In the genomic region with DNA sequence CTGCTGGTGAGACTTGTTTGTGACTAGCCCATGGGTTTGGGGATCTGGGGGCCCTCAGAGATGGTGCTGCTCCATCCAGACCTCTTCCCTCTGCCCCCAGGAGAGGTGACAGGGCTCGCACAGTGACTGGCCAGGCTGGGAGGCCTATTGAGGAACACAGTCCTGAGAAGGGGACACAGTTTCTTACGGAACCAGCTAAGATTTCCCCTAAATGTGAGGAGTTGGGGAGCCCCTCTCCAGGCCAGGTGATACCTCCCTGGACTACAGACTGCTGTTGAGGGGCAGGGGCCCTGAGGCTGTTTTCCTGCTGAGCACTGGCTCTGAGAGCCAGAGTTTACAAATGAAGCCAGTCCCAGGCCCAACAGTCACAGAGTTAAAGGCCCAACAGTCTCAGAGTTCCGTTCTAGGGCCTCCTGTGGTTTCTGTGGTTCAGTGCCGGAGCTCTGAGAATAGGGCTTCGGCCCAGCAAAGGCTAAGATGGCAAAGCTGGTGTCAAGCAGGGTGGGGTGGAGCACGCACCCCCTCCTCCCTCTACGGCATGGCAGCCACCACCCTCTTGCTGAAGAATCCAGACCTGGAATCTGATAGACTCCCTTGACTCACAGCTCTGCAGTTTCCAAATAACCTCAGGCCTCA, we compare ENCODE assay signal across 8 cellular contexts. TPM values are rescaled to one million over a fixed set of nuclear protein-coding genes. Genes with fewer than 3 reads are reported as not detected.
A peak's percentile ranks its signal among the peaks of the same experiment; 100 is the strongest.
DNase-seq lines count a peak whose midpoint lies in the region; TF ChIP-seq lines count a peak whose summit lies in the region.
"Had no signal": no experiment of that assay in that cellular context is flagged by ENCODE, and none has a peak within 500 bp of the region (broad histone marks: within the 10 kb centered on the region; RNA-seq: fewer than 3 reads in every experiment).

No MANE protein-coding gene starts in this region.

- H3K9me3 ChIP-seq in GM23248 (ENCODE audit: low read depth) (no peaks in the 10 kb centered on the region), left ventricle myocardium inferior (replicated peaks) (no peaks in the 10 kb centered on the region)

- H2AFZ ChIP-seq in GM23248, result no peak overlapping the region

- H4K20me1 ChIP-seq in GM23248 (ENCODE audit: insufficient read depth), result no peaks in the 10 kb centered on the region

- H3K9me3 Mint-ChIP-seq in activated naive CD4-positive, alpha-beta T cell treated with anti-CD3 and anti-CD28 coated beads, Interleukin-2, amount 50 U/mL, for 24 hours, result no peaks in the 10 kb centered on the region

- no peaks in the 10 kb centered on the region for H3F3A ChIP-seq in GM23248 (ENCODE audit: insufficient read depth)

- peak overlapping the region; percentile 82 for H3K4me3 Mint-ChIP-seq in activated naive CD4-positive, alpha-beta T cell treated with anti-CD3 and anti-CD28 coated beads, Interleukin-2, amount 50 U/mL, for 24 hours

- intact Hi-C loops in left ventricle myocardium inferior (cut with micrococcal nuclease), result no loop called here

- TF ChIP-seq CTCF in HL-60 (IDR thresholded peaks at IDR 0.05; ENCODE audit: insufficient read depth, low read length), result no peak
- no peak for TF ChIP-seq CTCF in left ventricle myocardium inferior (IDR thresholded peaks at IDR 0.05; ENCODE audit: borderline replicate concordance)

- peaks cover 84% of the 10 kb centered on the region for H3K4me1 Mint-ChIP-seq in activated naive CD4-positive, alpha-beta T cell treated with anti-CD3 and anti-CD28 coated beads, Interleukin-2, amount 50 U/mL, for 24 hours

- H3K27me3 Mint-ChIP-seq in activated naive CD4-positive, alpha-beta T cell treated with anti-CD3 and anti-CD28 coated beads, Interleukin-2, amount 50 U/mL, for 24 hours, result no peaks in the 10 kb centered on the region

- peak; percentile 20 for TF ChIP-seq POLR2A in GM18951 (IDR thresholded peaks at IDR 0.05; ENCODE audit: extremely low read depth, insufficient read depth, insufficient read length)

- DNase-seq in HL-60 (ENCODE audit: low read depth in 1 of 2, low spot score in 1 of 2) (peak in 1 of 2 experiments; percentile 84), GM23248 (no peak), NCI-H226 (no peak), left ventricle myocardium inferior (no peak)

- peak overlapping the region; percentile 86 for H3K27ac Mint-ChIP-seq in activated naive CD4-positive, alpha-beta T cell treated with anti-CD3 and anti-CD28 coated beads, Interleukin-2, amount 50 U/mL, for 24 hours

- no peaks in the 10 kb centered on the region for H3K27me3 ChIP-seq in HL-60 (ENCODE audit: insufficient read depth, poor library complexity, severe bottlenecking)
- H3K27me3 ChIP-seq in GM23248 (replicated peaks; ENCODE audit: insufficient read depth), result peaks cover 12% of the 10 kb centered on the region
- peaks cover 11% of the 10 kb centered on the region for H3K27me3 ChIP-seq in left ventricle myocardium inferior (ENCODE audit: low read depth)

- H3K36me3 Mint-ChIP-seq in activated naive CD4-positive, alpha-beta T cell treated with anti-CD3 and anti-CD28 coated beads, Interleukin-2, amount 50 U/mL, for 24 hours, result peaks cover 2% of the 10 kb centered on the region

- no peaks in the 10 kb centered on the region for H3K4me1 ChIP-seq in GM23248 (ENCODE audit: insufficient read depth)
- peaks cover 10% of the 10 kb centered on the region for H3K4me1 ChIP-seq in left ventricle myocardium inferior

- H3K9me2 ChIP-seq in GM23248 (ENCODE audit: insufficient read depth), result no peaks in the 10 kb centered on the region

- H3K4me2 ChIP-seq in GM23248 (ENCODE audit: unreplicated experiment), result no peak overlapping the region

- no peak overlapping the region for H3K4me3 ChIP-seq in HL-60 (replicated peaks; ENCODE audit: insufficient read depth, low read length)
- H3K4me3 ChIP-seq in skin epidermis, result no peak overlapping the region
- H3K4me3 ChIP-seq in GM23248, result no peak overlapping the region
- no peak overlapping the region for H3K4me3 ChIP-seq in left ventricle myocardium inferior
- H3K4me3 ChIP-seq: K562 had no signal

- WGBS in GM23248 (ENCODE audit: low coverage in 1 of 2, low lambda C conversion rate in 2 of 2, missing lambda C conversion rate in 2 of 2), 2 experiments, result 79 to 84% methylated on average over 7 of the region's 7 CpGs

- H3K9ac ChIP-seq in GM23248, result no peak overlapping the region

- peak overlapping the region; percentile 77 for H3K27ac ChIP-seq in HL-60 (replicated peaks)
- H3K27ac ChIP-seq in skin epidermis, result peak overlapping the region in 20 of 21 experiments; percentile 4 to 85 (median 50)
- no peak overlapping the region for H3K27ac ChIP-seq in GM23248
- no peak overlapping the region for H3K27ac ChIP-seq in left ventricle myocardium inferior (replicated peaks)

- H3K79me2 ChIP-seq in GM23248 (ENCODE audit: insufficient read depth), result no peaks in the 10 kb centered on the region

- in situ Hi-C loops in GM18951 (cut with MboI; ENCODE audit: low sequenced_read_pairs, unreplicated experiment), result no loop called here
- in situ Hi-C loops in GM23248 (cut with MboI), result no loop called here

- H3K36me3 ChIP-seq in GM23248 (ENCODE audit: low read depth) (no peaks in the 10 kb centered on the region), left ventricle myocardium inferior (no peaks in the 10 kb centered on the region)

RNA-seq across cellular contexts. Expression of a gene that starts 1.1 kb away (rescaled TPM):
- 0.11 and 1.3 TPM in 2 replicates for total RNA-seq in GM23248 (2014; rRNA removed; shearing (Covaris generic))
- polyA plus RNA-seq in GM23248 (2016; fragmentation: Nextera tagmentation; extraction: Ambion mirVana), result 0.11 and 0.25 TPM in 2 replicates
- total RNA-seq in left ventricle myocardium inferior, result 17.1 TPM

Comparison
In these comparisons a context has a peak if more than half of its experiments do, and no peak if none do; other contexts are left out.
1. H3K27ac ChIP-seq: peak in HL-60 (single experiment) and skin epidermis (20 of 21); none in GM23248 (single experiment) and left ventricle myocardium inferior (single experiment).